ENCODE assay signal across 17 cellular contexts in genomic region chr13:89457977-89458376, GRCh38.
DNase-seq lines count a peak whose midpoint lies in the region; TF ChIP-seq lines count a peak whose summit lies in the region.
"Had no signal": no experiment of that assay in that cellular context is flagged by ENCODE, and none has a peak within 500 bp of the region (broad histone marks: within the 10 kb centered on the region; RNA-seq: fewer than 3 reads in every experiment).

No MANE protein-coding gene starts in this region.

- no peak for TF ChIP-seq EP300 in stomach (IDR thresholded peaks at IDR 0.05)

- H3K4me1 ChIP-seq in breast epithelium (no peaks in the 10 kb centered on the region), stomach (no peaks in the 10 kb centered on the region)
- H3K4me1 ChIP-seq: ascending aorta, right atrium auricular region, upper lobe of left lung had no signal

- POLR2A ChIA-PET in MCF 10A (lab: Yijun Ruan, JAX): no interaction called here

- peak overlapping the region; percentile 59 for H3K27ac Mint-ChIP-seq in MCF 10A (ENCODE audit: low read depth, unreplicated experiment)
- H3K27ac Mint-ChIP-seq: natural killer cell had no signal

- DNase-seq in MCF 10A (ENCODE audit: unreplicated experiment) (peak; percentile 74), breast epithelium (ENCODE audit: low spot score in 2 of 2) (no peak), brain microvascular endothelial cell (peak; percentile 23), iris pigment epithelial cell (ENCODE audit: low read depth) (peak; percentile 81), germinal center (ENCODE audit: low spot score) (no peak), GM13976 (ENCODE audit: low spot score) (no peak), stomach (no peak)
- no peak for DNase-seq in activated CD4-positive, alpha-beta T cell treated with anti-CD3 and anti-CD28 coated beads for 4 hours
- DNase-seq: 8988T; activated CD8-positive, alpha-beta memory T cell treated with anti-CD3 and anti-CD28 coated beads for 24 hours; GF-D8; heart left ventricle; natural killer cell; stimulated activated CD4-positive, alpha-beta T cell treated with anti-CD3 and anti-CD28 coated beads, Interleukin-4, amount 100 ng/mL, for 24 hours; upper lobe of left lung had no signal

- no peaks in the 10 kb centered on the region for H3K27me3 Mint-ChIP-seq in MCF 10A (ENCODE audit: insufficient read depth, unreplicated experiment)

- 54 to 64% (median 61%) methylated on average over 4 of the region's 4 CpGs for WGBS in stomach, 5 donors

- H3K27me3 ChIP-seq in breast epithelium: no peaks in the 10 kb centered on the region
- no peaks in the 10 kb centered on the region for H3K27me3 ChIP-seq in brain microvascular endothelial cell (replicated peaks)
- no peaks in the 10 kb centered on the region for H3K27me3 ChIP-seq in stomach
- H3K27me3 ChIP-seq: ascending aorta, heart left ventricle, right atrium auricular region, upper lobe of left lung had no signal

- H3K4me3 ChIP-seq in breast epithelium (no peak overlapping the region), brain microvascular endothelial cell (ENCODE audit: low read depth, low read length) (no peak overlapping the region), stomach (no peak overlapping the region)
- H3K4me3 ChIP-seq: ascending aorta, heart left ventricle, right atrium auricular region, upper lobe of left lung had no signal

- no peak overlapping the region for H3K4me3 Mint-ChIP-seq in MCF 10A (ENCODE audit: unreplicated experiment)
- H3K4me3 Mint-ChIP-seq: natural killer cell had no signal

- BruUV-seq in MCF 10A (replicated peaks; lab: Mats Ljungman, UMichigan): no TSS peak

- intact Hi-C loops in MCF 10A (cut with micrococcal nuclease): no loop called here
- intact Hi-C loops in breast epithelium (cut with DNase I; ENCODE audit: low total_unique reads): no loop called here
- intact Hi-C loops in stomach (cut with DNase I; ENCODE audit: low total_unique reads): no loop called here

- H3K36me3 ChIP-seq in breast epithelium (no peaks in the 10 kb centered on the region), brain microvascular endothelial cell (replicated peaks) (no peaks in the 10 kb centered on the region), stomach (no peaks in the 10 kb centered on the region)
- H3K36me3 ChIP-seq: ascending aorta, heart left ventricle, right atrium auricular region, upper lobe of left lung had no signal

- H3K4me1 Mint-ChIP-seq in MCF 10A (ENCODE audit: insufficient read depth, unreplicated experiment): peaks cover 30% of the 10 kb centered on the region
- H3K4me1 Mint-ChIP-seq: natural killer cell had no signal

- peaks cover 5% of the 10 kb centered on the region for H3K36me3 Mint-ChIP-seq in MCF 10A (ENCODE audit: insufficient read depth, unreplicated experiment)
- H3K36me3 Mint-ChIP-seq: natural killer cell had no signal

- CTCF ChIA-PET in MCF 10A (lab: Yijun Ruan, JAX): interaction anchor here (0.6 to 0.7 kb wide), 2 partner anchors 237 to 569 kb away, joined by 3 to 4 read pairs; no protein-coding TSS in a partner anchor

- no peaks in the 10 kb centered on the region for H3K9me3 ChIP-seq in breast epithelium
- H3K9me3 ChIP-seq in stomach: no peaks in the 10 kb centered on the region
- H3K9me3 ChIP-seq: ascending aorta, heart left ventricle, right atrium auricular region, upper lobe of left lung had no signal

- H3K27ac ChIP-seq in breast epithelium: no peak overlapping the region
- no peak overlapping the region for H3K27ac ChIP-seq in brain microvascular endothelial cell
- H3K27ac ChIP-seq in stomach: no peak overlapping the region
- H3K27ac ChIP-seq: ascending aorta, heart left ventricle, right atrium auricular region, upper lobe of left lung had no signal

- H3K9me3 Mint-ChIP-seq in MCF 10A (ENCODE audit: unreplicated experiment): no peaks in the 10 kb centered on the region

- TF ChIP-seq CTCF in MCF 10A (IDR thresholded peaks at IDR 0.05; ENCODE audit: unreplicated experiment) (no peak), breast epithelium (IDR thresholded peaks at IDR 0.05) (no peak), brain microvascular endothelial cell (IDR thresholded peaks at IDR 0.05; ENCODE audit: low read depth, low read length, missing control alignments) (no peak), GM13976 (IDR thresholded peaks at IDR 0.05; ENCODE audit: borderline replicate concordance, control extremely low read depth, extremely low read depth, insufficient read depth, missing control alignments) (no peak), stomach (IDR thresholded peaks at IDR 0.05) (no peak)

- in situ Hi-C loops in brain microvascular endothelial cell (cut with HindIII; ENCODE audit: low pct_ligation_motif_present, low sequenced_read_pairs): no loop called here
- in situ Hi-C loops in GM13976 (cut with MboI; ENCODE audit: low sequenced_read_pairs, unreplicated experiment): no loop called here

- TF ChIP-seq POLR2A in breast epithelium (IDR thresholded peaks at IDR 0.05) (no peak), stomach (IDR thresholded peaks at IDR 0.05) (no peak)

Comparison
In these comparisons a context has a peak if more than half of its experiments do, and no peak if none do; other contexts are left out.
1. DNase-seq: peak in MCF 10A (single experiment), brain microvascular endothelial cell (single experiment) and iris pigment epithelial cell (single experiment); none in breast epithelium (0 of 2), germinal center (single experiment), GM13976 (single experiment), stomach (single experiment) and activated CD4-positive, alpha-beta T cell treated with anti-CD3 and anti-CD28 coated beads for 4 hours (0 of 2).